18 cellular contexts compared by ENCODE assay signal in genomic region chr6:5072440-5072839, GRCh38.
"Had no signal": no experiment of that assay in that cellular context is flagged by ENCODE, and none has a peak within 500 bp of the region (broad histone marks: within the 10 kb centered on the region; RNA-seq: fewer than 3 reads in every experiment).

No MANE protein-coding gene starts in this region.

- H3K79me2 ChIP-seq: hepatocyte had no signal

- H3K4me1 Mint-ChIP-seq: nephron; stimulated activated memory B cell treated with anti-CD40 and anti-IgM and Interleukin-4, amounts not matched to agents 10 μg/mL and 1 μg/mL and 100 μg/mL, for 72 hours; WTC11 had no signal

- ATAC-seq: left ventricle myocardium superior; psoas muscle; right lobe of liver; stimulated activated memory B cell treated with anti-CD40 and anti-IgM and Interleukin-4, amounts not matched to agents 10 μg/mL and 1 μg/mL and 100 μg/mL, for 72 hours; WTC11 had no signal

- H3K4me2 ChIP-seq: hepatocyte had no signal

- H3K27me3 ChIP-seq: dorsolateral prefrontal cortex, hepatocyte, right lobe of liver, tibial artery, vagina had no signal

- DNase-seq: activated CD8-positive, alpha-beta memory T cell treated with anti-CD3 and anti-CD28 coated beads for 24 hours; activated effector memory CD4-positive, alpha-beta T cell treated with anti-CD3 and anti-CD28 coated beads, Interleukin-2, amount 50 U/mL, for 16 hours; activated naive CD8-positive, alpha-beta T cell treated with anti-CD3 and anti-CD28 coated beads, Interleukin-2, amount 10 ng/mL, durations not matched to agents 7 days and 5 days; aorta; dorsolateral prefrontal cortex; kidney; left ventricle myocardium superior; mesenchymal stem cell; occipital lobe; psoas muscle; right lobe of liver; tibial artery had no signal

- H3K27ac Mint-ChIP-seq: activated naive CD8-positive, alpha-beta T cell treated with anti-CD3 and anti-CD28 coated beads, Interleukin-2, amount 10 ng/mL, durations not matched to agents 7 days and 5 days; nephron; stimulated activated memory B cell treated with anti-CD40 and anti-IgM and Interleukin-4, amounts not matched to agents 10 μg/mL and 1 μg/mL and 100 μg/mL, for 72 hours; WTC11 had no signal

- H3K4me3 Mint-ChIP-seq: activated naive CD8-positive, alpha-beta T cell treated with anti-CD3 and anti-CD28 coated beads, Interleukin-2, amount 10 ng/mL, durations not matched to agents 7 days and 5 days; nephron; stimulated activated memory B cell treated with anti-CD40 and anti-IgM and Interleukin-4, amounts not matched to agents 10 μg/mL and 1 μg/mL and 100 μg/mL, for 72 hours; WTC11 had no signal

- H3K36me3 Mint-ChIP-seq: activated naive CD8-positive, alpha-beta T cell treated with anti-CD3 and anti-CD28 coated beads, Interleukin-2, amount 10 ng/mL, durations not matched to agents 7 days and 5 days; stimulated activated memory B cell treated with anti-CD40 and anti-IgM and Interleukin-4, amounts not matched to agents 10 μg/mL and 1 μg/mL and 100 μg/mL, for 72 hours had no signal

- H3K9me3 ChIP-seq: psoas muscle, right lobe of liver, tibial artery, vagina had no signal

- H3K4me1 ChIP-seq: psoas muscle, tibial artery, vagina had no signal

- H3K36me3 ChIP-seq: right lobe of liver, vagina had no signal

- H3K4me3 ChIP-seq: dorsolateral prefrontal cortex, hepatocyte, psoas muscle, right lobe of liver, tibial artery, vagina had no signal

- FAIRE-seq: bronchial epithelial cell, kidney had no signal

- H2AFZ ChIP-seq: hepatocyte had no signal

- H3K27ac ChIP-seq: dorsolateral prefrontal cortex, hepatocyte, psoas muscle, right lobe of liver, tibial artery, vagina had no signal
